Comparison of ENCODE assay signal across 16 cellular contexts in genomic region chr3:134342269-134342668, GRCh38. TPM values are rescaled to one million over a fixed set of nuclear protein-coding genes. Genes with fewer than 3 reads are reported as not detected.
DNase-seq lines count a peak whose midpoint lies in the region; ATAC-seq and TF ChIP-seq lines count a peak whose summit lies in the region.
"Had no signal": no experiment of that assay in that cellular context is flagged by ENCODE, and none has a peak within 500 bp of the region (broad histone marks: within the 10 kb centered on the region; RNA-seq: fewer than 3 reads in every experiment).

No MANE protein-coding gene starts in this region.

- no peak overlapping the region for H3K4me3 ChIP-seq in esophagus muscularis mucosa
- H3K4me3 ChIP-seq in ovary = no peak overlapping the region

- H3K4me1 ChIP-seq in esophagus muscularis mucosa = peaks cover 2 to 38% (median 26%) of the 10 kb centered on the region in 4 donors
- no peaks in the 10 kb centered on the region for H3K4me1 ChIP-seq in ovary (ENCODE audit: insufficient read depth)

- no peak for TF ChIP-seq EP300 in esophagus muscularis mucosa (IDR thresholded peaks at IDR 0.05)
- TF ChIP-seq EP300 in ovary (IDR thresholded peaks at IDR 0.05) = no peak

- TF ChIP-seq POLR2A in esophagus muscularis mucosa (IDR thresholded peaks at IDR 0.05; ENCODE audit: low read depth) (no peak), ovary (IDR thresholded peaks at IDR 0.05) (no peak)

- H3K9me3 ChIP-seq in esophagus muscularis mucosa (peaks cover 0 to 9% (median 3%) of the 10 kb centered on the region in 4 donors), ovary (no peaks in the 10 kb centered on the region)

- H3K27ac ChIP-seq in esophagus muscularis mucosa (replicated peaks in 1 of 4) = peak overlapping the region; percentile 12 to 57 (median 34)
- no peak overlapping the region for H3K27ac ChIP-seq in ovary
- H3K27ac ChIP-seq: KMS-11 had no signal

- intact Hi-C loops in esophagus muscularis mucosa (cut with DNase I) = no loop called here
- intact Hi-C loops in posterior vena cava (cut with DNase I) = no loop called here
- intact Hi-C loops in ovary (cut with DNase I) = no loop called here

- no peaks in the 10 kb centered on the region for H3K27me3 ChIP-seq in esophagus muscularis mucosa
- no peaks in the 10 kb centered on the region for H3K27me3 ChIP-seq in ovary

- no peak for ATAC-seq in HG03135 (IDR thresholded peaks at IDR 0.05; ENCODE audit: unreplicated experiment)
- ATAC-seq in HG02571 (IDR thresholded peaks at IDR 0.05; ENCODE audit: unreplicated experiment) = no peak

- H3K36me3 ChIP-seq in esophagus muscularis mucosa (no peaks in the 10 kb centered on the region), ovary (no peaks in the 10 kb centered on the region)

- WGBS in esophagus muscularis mucosa = 85% methylated on average over 8 of the region's 9 CpGs
- WGBS in ovary, 3 donors = 95% methylated on average over 9 of the region's 9 CpGs

- TF ChIP-seq CTCF in esophagus muscularis mucosa (IDR thresholded peaks at IDR 0.05) (no peak), ovary (IDR thresholded peaks at IDR 0.05) (no peak)

- peak; percentile 38 for DNase-seq in NCI-H2171 treated with DMSO at 0.1 percent for 48 hours (lab: John Stamatoyannopoulos, UW)
- no peak for DNase-seq in NCI-H2171 (lab: John Stamatoyannopoulos, UW)
- peak; percentile 12 to 70 for DNase-seq in NCI-H446 (lab: John Stamatoyannopoulos, UW)
- DNase-seq in esophagus muscularis mucosa (ENCODE audit: extremely low spot score) = no peak
- peak; percentile 47 for DNase-seq in posterior vena cava (ENCODE audit: low spot score)
- DNase-seq in ovary = no peak
- DNase-seq: CD8-positive, alpha-beta memory T cell; DND-41; NCI-H1436 treated with DMSO at 0.1 percent for 48 hours; NCI-H2081; NCI-H510A treated with DMSO at 0.1 percent for 48 hours; NCI-H774; SIG-M5 had no signal

RNA-seq across cellular contexts. Expression of gene AMOTL2, which starts 32.0 kb away (rescaled TPM):
- total RNA-seq in esophagus muscularis mucosa = 100 to 1,000 TPM; 111 to 313 (median 155) TPM
- 10 to 100 TPM; 49.9 to 56.5 TPM for total RNA-seq in posterior vena cava
- total RNA-seq in ovary = 10 to 100 TPM; 20.5 to 60.4 (median 44.8) TPM
- polyA plus RNA-seq in ovary = 10 to 100 TPM; 28.7 to 32.9 TPM
- total RNA-seq: CD8-positive, alpha-beta memory T cell had no signal

Comparison
In these comparisons a context has a peak if more than half of its experiments do, and no peak if none do; other contexts are left out.
1. DNase-seq: peak in NCI-H2171 treated with DMSO at 0.1 percent for 48 hours (single experiment), NCI-H446 (2 of 2) and posterior vena cava (single experiment); none in NCI-H2171 (single experiment), esophagus muscularis mucosa (single experiment) and ovary (0 of 5).
2. H3K27ac ChIP-seq: peak in esophagus muscularis mucosa (4 of 4); none in ovary (0 of 2).